23 cellular contexts compared by ENCODE assay signal in the genomic region with DNA sequence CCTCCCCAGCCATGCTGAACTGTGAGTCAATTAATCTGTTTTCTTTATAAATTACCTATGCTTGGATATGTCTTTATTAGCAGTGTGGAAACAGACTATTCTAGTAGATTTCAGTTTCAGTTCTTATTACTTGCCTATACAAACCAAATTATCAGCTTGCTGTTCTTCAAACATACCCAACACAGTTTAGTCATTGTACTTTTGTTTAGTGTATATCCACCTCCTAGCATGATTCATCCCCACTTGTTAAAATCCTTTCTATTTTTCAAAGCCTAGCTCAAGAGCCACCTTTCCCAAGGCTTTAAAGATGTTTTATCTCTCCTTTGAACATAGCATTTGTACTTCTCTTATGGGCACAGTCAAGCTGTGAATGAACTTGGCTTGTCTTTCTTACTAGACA.
"Had no signal": no experiment of that assay in that cellular context is flagged by ENCODE, and none has a peak within 500 bp of the region (broad histone marks: within the 10 kb centered on the region; RNA-seq: fewer than 3 reads in every experiment).

No MANE protein-coding gene starts in this region.

- ATAC-seq: esophagus mucosa; foreskin keratinocyte; gastroesophageal sphincter; heart right ventricle; left cardiac atrium; left lung; naive thymus-derived CD4-positive, alpha-beta T cell; sciatic nerve; stimulated activated memory B cell treated with anti-CD40 and anti-IgM and Interleukin-4, amounts not matched to agents 10 μg/mL and 1 μg/mL and 100 μg/mL, for 72 hours; stimulated activated naive CD8-positive, alpha-beta T cell treated with anti-CD3 and anti-CD28 coated beads, Interleukin-15, Interleukin-2, amounts not matched to agents 100 U/mL and 50 U/mL, for 24 hours had no signal

- H3K9ac ChIP-seq: neural progenitor cell, parathyroid adenoma had no signal

- H3K9me3 ChIP-seq: gastroesophageal sphincter, heart right ventricle, thoracic aorta, tibial nerve, upper lobe of left lung had no signal

- H3K4me2 ChIP-seq: neural progenitor cell had no signal

- DNase-seq: dorsolateral prefrontal cortex; effector CD4-positive, alpha-beta T cell; foreskin keratinocyte; heart right ventricle; hippocampal formation; left cardiac atrium; mesendoderm; midbrain; naive thymus-derived CD4-positive, alpha-beta T cell; stimulated activated CD4-positive, alpha-beta T cell treated with anti-CD3 and anti-CD28 coated beads, Interleukin-2, amount 100 ng/mL, for 24 hours; stimulated activated CD4-positive, alpha-beta T cell treated with anti-CD3 and anti-CD28 coated beads, Interleukin-4, amount 100 ng/mL, for 4 hours; stimulated activated naive CD8-positive, alpha-beta T cell treated with anti-CD3 and anti-CD28 coated beads, Interleukin-15, Interleukin-2, amounts not matched to agents 100 U/mL and 50 U/mL, for 24 hours; upper lobe of left lung had no signal

- H2AFZ ChIP-seq: neural progenitor cell, parathyroid adenoma had no signal

- H3K4me3 ChIP-seq: dorsolateral prefrontal cortex, gastroesophageal sphincter, heart right ventricle, left lung, neural progenitor cell, thoracic aorta, tibial nerve, upper lobe of left lung had no signal

- H3K27me3 ChIP-seq: dorsolateral prefrontal cortex, foreskin keratinocyte, gastroesophageal sphincter, heart right ventricle, left lung, neural progenitor cell, tibial nerve, upper lobe of left lung had no signal

- H3K27ac ChIP-seq: dorsolateral prefrontal cortex, epithelial cell of prostate, foreskin keratinocyte, gastroesophageal sphincter, heart right ventricle, left lung, neural progenitor cell, parathyroid adenoma, thoracic aorta, tibial nerve, upper lobe of left lung had no signal

- H3K36me3 ChIP-seq: gastroesophageal sphincter, heart right ventricle, left lung, neural progenitor cell, thoracic aorta, tibial nerve, upper lobe of left lung had no signal

- H3K79me2 ChIP-seq: parathyroid adenoma had no signal

- H3K4me1 ChIP-seq: foreskin keratinocyte, gastroesophageal sphincter, heart right ventricle, left lung, neural progenitor cell, parathyroid adenoma, tibial nerve, upper lobe of left lung had no signal
